24 cellular contexts compared by ENCODE assay signal in genomic region chrX:2487366-2487765, GRCh38.
"Had no signal": no experiment of that assay in that cellular context is flagged by ENCODE, and none has a peak within 500 bp of the region (broad histone marks: within the 10 kb centered on the region; RNA-seq: fewer than 3 reads in every experiment).

No MANE protein-coding gene starts in this region.

- H3K27me3 Mint-ChIP-seq: activated naive CD8-positive, alpha-beta T cell; memory B cell; stimulated activated memory B cell treated with anti-CD40 and anti-IgM and Interleukin-4, amounts not matched to agents 10 μg/mL and 1 μg/mL and 100 μg/mL, for 72 hours had no signal

- H3K27me3 ChIP-seq: adrenal gland, ascending aorta, brain microvascular endothelial cell, esophagus muscularis mucosa, stomach, suprapubic skin, tibial nerve had no signal

- ATAC-seq: activated T-cell treated with anti-CD3 and anti-CD28 coated beads, Interleukin-2, amount 50 U/mL, for 4 hours; mucosa of descending colon; sciatic nerve; stimulated activated memory B cell treated with anti-CD40 and anti-IgM and Interleukin-4, amounts not matched to agents 10 μg/mL and 1 μg/mL and 100 μg/mL, for 72 hours had no signal

- H3K9me3 Mint-ChIP-seq: activated T-cell treated with anti-CD3 and anti-CD28 coated beads, Interleukin-2, amount 50 U/mL, for 4 hours; activated T-helper 2 cell treated with anti-CD3 and anti-CD28 coated beads, Interferon-gamma antibody, Interleukin-2, Interleukin-4, amounts not matched to agents 10 μg/mL and 5 μg/mL and 100 μg/mL, durations not matched to agents 14 hours and 24 hours and 36 hours; memory B cell; neural crest cell; stimulated activated memory B cell treated with anti-CD40 and anti-IgM and Interleukin-4, amounts not matched to agents 10 μg/mL and 1 μg/mL and 100 μg/mL, for 72 hours had no signal

- H3K4me3 ChIP-seq: adrenal gland, ascending aorta, esophagus muscularis mucosa, left ventricle myocardium inferior, mucosa of descending colon, stomach, suprapubic skin, tibial nerve had no signal

- H3K4me1 ChIP-seq: adrenal gland had no signal

- DNase-seq: activated CD8-positive, alpha-beta memory T cell treated with anti-CD3 and anti-CD28 coated beads for 24 hours; activated CD8-positive, alpha-beta memory T cell treated with anti-CD3 and anti-CD28 coated beads, Interleukin-2, amount 50 U/mL, for 48 hours; activated naive CD4-positive, alpha-beta T cell; activated T-cell treated with anti-CD3 and anti-CD28 coated beads, Interleukin-2, amount 50 U/mL, for 4 hours; adrenal gland; brain microvascular endothelial cell; central memory CD4-positive, alpha-beta T cell; effector memory CD4-positive, alpha-beta T cell; hypothalamus; left ventricle myocardium inferior; mucosa of descending colon; small intestine; stimulated activated CD4-positive, alpha-beta T cell treated with anti-CD3 and anti-CD28 coated beads, Interleukin-15, amount 100 ng/mL, for 24 hours; stomach had no signal

- H3K27ac Mint-ChIP-seq: activated naive CD8-positive, alpha-beta T cell; activated T-helper 2 cell treated with anti-CD3 and anti-CD28 coated beads, Interferon-gamma antibody, Interleukin-2, Interleukin-4, amounts not matched to agents 10 μg/mL and 5 μg/mL and 100 μg/mL, durations not matched to agents 14 hours and 24 hours and 36 hours; memory B cell; stimulated activated memory B cell treated with anti-CD40 and anti-IgM and Interleukin-4, amounts not matched to agents 10 μg/mL and 1 μg/mL and 100 μg/mL, for 72 hours had no signal

- H3K4me3 Mint-ChIP-seq: activated naive CD8-positive, alpha-beta T cell; activated T-cell treated with anti-CD3 and anti-CD28 coated beads, Interleukin-2, amount 50 U/mL, for 4 hours; memory B cell; neural crest cell; stimulated activated memory B cell treated with anti-CD40 and anti-IgM and Interleukin-4, amounts not matched to agents 10 μg/mL and 1 μg/mL and 100 μg/mL, for 72 hours had no signal

- H3K9me3 ChIP-seq: adrenal gland, ascending aorta, esophagus muscularis mucosa, left ventricle myocardium inferior, mucosa of descending colon, stomach, suprapubic skin, tibial nerve had no signal

- H3K27ac ChIP-seq: adrenal gland, ascending aorta, brain microvascular endothelial cell, left ventricle myocardium inferior, stomach had no signal
